In genomic region chr3:120265989-120266388, GRCh38 we compare ENCODE assay signal across 35 cellular contexts.
"Had no signal": no experiment of that assay in that cellular context is flagged by ENCODE, and none has a peak within 500 bp of the region (broad histone marks: within the 10 kb centered on the region; RNA-seq: fewer than 3 reads in every experiment).

No MANE protein-coding gene starts in this region.

- H3K36me3 ChIP-seq: MG63 had no signal

- H3K27ac ChIP-seq: KMS-11 had no signal

- H3K27me3 ChIP-seq: MG63 had no signal

- H3K4me3 ChIP-seq: MG63 had no signal

- H3K9me3 ChIP-seq: MG63 had no signal

- DNase-seq: Karpas-422, Kasumi-1, KBM-7, KG1, MG63, MM.1S, MV-4-11, NCI-H1048, NCI-H1092, NCI-H1092 treated with DMSO at 0.1 percent for 48 hours, NCI-H1105, NCI-H1105 treated with DMSO at 0.1 percent for 48 hours, NCI-H1417, NCI-H1417 treated with DMSO at 0.1 percent for 48 hours, NCI-H1436, NCI-H1436 treated with DMSO at 0.1 percent for 48 hours, NCI-H146, NCI-H1694, NCI-H1694 treated with DMSO at 0.1 percent for 48 hours, NCI-H187, NCI-H187 treated with DMSO at 0.1 percent for 48 hours, NCI-H1930, NCI-H2029, NCI-H2029 treated with DMSO at 0.1 percent for 48 hours, NCI-H2081, NCI-H2081 treated with DMSO at 0.1 percent for 48 hours, NCI-H2107, NCI-H2171, NCI-H2171 treated with DMSO at 0.1 percent for 48 hours, NCI-H2227 treated with DMSO at 0.1 percent for 48 hours, NCI-H226, NCI-H345, NCI-H446, NCI-H446 treated with DMSO at 0.1 percent for 48 hours had no signal
